12 cellular contexts compared by ENCODE assay signal in the genomic region with DNA sequence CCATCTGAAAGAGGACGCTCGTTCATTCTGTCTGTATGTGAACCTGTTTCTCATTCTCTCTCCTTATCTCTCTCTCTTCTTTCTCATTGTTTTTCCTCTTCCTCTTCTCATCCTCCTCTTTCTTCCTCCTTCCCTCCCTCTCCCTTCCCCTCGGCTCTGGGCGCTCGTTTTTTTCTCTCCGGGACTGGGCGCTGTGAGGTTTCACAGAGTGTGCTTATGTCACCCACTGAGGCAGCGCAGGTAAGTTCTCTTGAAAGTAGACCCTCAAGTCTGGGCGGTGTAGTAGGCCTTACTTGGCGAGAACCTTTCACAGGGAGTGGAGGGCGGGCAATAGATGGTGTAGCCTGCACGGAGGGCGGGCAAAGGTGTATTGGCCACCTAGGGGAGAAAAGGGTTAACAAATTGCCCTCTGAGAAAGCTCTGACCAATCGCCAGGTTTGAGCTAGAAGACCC. TPM values are rescaled to one million over a fixed set of nuclear protein-coding genes. Genes with fewer than 3 reads are reported as not detected.
A peak's percentile ranks its signal among the peaks of the same experiment; 100 is the strongest.
DNase-seq lines count a peak whose midpoint lies in the region; ATAC-seq, FAIRE-seq and TF ChIP-seq lines count a peak whose summit lies in the region.
"Had no signal": no experiment of that assay in that cellular context is flagged by ENCODE, and none has a peak within 500 bp of the region (broad histone marks: within the 10 kb centered on the region; RNA-seq: fewer than 3 reads in every experiment).

No MANE protein-coding gene starts in this region.

- no TSS peak for BruUV-seq in HepG2 (replicated peaks; lab: Mats Ljungman, UMichigan)

- peak overlapping the region; percentile 28; the same call in 1 of the 2 replicates for H3K4me2 ChIP-seq in HepG2 (ENCODE audit: low read depth, low read length)

- intact Hi-C loops in HepG2 (cut with micrococcal nuclease; ENCODE audit: unreplicated experiment) (no loop called here), right lobe of liver (cut with DNase I) (loop anchor here in 1 of 2 donors (10.0 kb wide), 1 partner anchor 71 kb away; a partner anchor contains a TSS)

- H3K4me3 ChIP-seq in HepG2 (replicated peaks in 1 of 3; ENCODE audit: insufficient read depth in 1 of 3, low read depth in 2 of 3, low read length in 3 of 3), result no peak overlapping the region
- H3K4me3 ChIP-seq in right lobe of liver, result no peak overlapping the region
- H3K4me3 ChIP-seq: stomach had no signal

- in situ Hi-C loops in HepG2 (cut with HindIII; ENCODE audit: extremely low pct_ligation_motif_present, low pct_unique_long_range_greater_than_20kb), result no loop called here

- H4K20me1 ChIP-seq in HepG2 (ENCODE audit: insufficient read depth, low read length), result no peaks in the 10 kb centered on the region

- H3K27me3 Mint-ChIP-seq in activated naive CD8-positive, alpha-beta T cell treated with anti-CD3 and anti-CD28 coated beads for 36 hours, result peaks cover 97% of the 10 kb centered on the region
- H3K27me3 Mint-ChIP-seq in memory B cell, result peaks cover 41% of the 10 kb centered on the region
- peaks cover 92% of the 10 kb centered on the region for H3K27me3 Mint-ChIP-seq in type B pancreatic cell

- ATAC-seq in HepG2, result no peak
- no peak for ATAC-seq in right lobe of liver
- ATAC-seq in memory B cell (ENCODE audit: low read depth), result no peak
- ATAC-seq in HG03565 (IDR thresholded peaks at IDR 0.05; ENCODE audit: unreplicated experiment), result no peak

- peaks cover 55% of the 10 kb centered on the region for H3K4me1 Mint-ChIP-seq in activated naive CD8-positive, alpha-beta T cell treated with anti-CD3 and anti-CD28 coated beads for 36 hours
- H3K4me1 Mint-ChIP-seq in memory B cell (peaks cover 22% of the 10 kb centered on the region), type B pancreatic cell (ENCODE audit: unreplicated experiment) (peaks cover 62% of the 10 kb centered on the region)

- H3K4me1 ChIP-seq in HepG2 (ENCODE audit: insufficient read depth, low read length) (peaks cover 55% of the 10 kb centered on the region), right lobe of liver (peaks cover 0 to 34% (median 0%) of the 10 kb centered on the region in 4 donors)

- H3K36me3 Mint-ChIP-seq in activated naive CD8-positive, alpha-beta T cell treated with anti-CD3 and anti-CD28 coated beads for 36 hours, result no peaks in the 10 kb centered on the region
- peaks cover 7% of the 10 kb centered on the region for H3K36me3 Mint-ChIP-seq in memory B cell
- H3K36me3 Mint-ChIP-seq in type B pancreatic cell, result no peaks in the 10 kb centered on the region
- H3K36me3 Mint-ChIP-seq: mesothelial cell of epicardium had no signal

- H3K27ac Mint-ChIP-seq in activated naive CD8-positive, alpha-beta T cell treated with anti-CD3 and anti-CD28 coated beads for 36 hours, result no peak overlapping the region
- H3K27ac Mint-ChIP-seq in memory B cell (peak overlapping the region; percentile 64), type B pancreatic cell (peak overlapping the region; percentile 83)
- H3K27ac Mint-ChIP-seq: mesothelial cell of epicardium had no signal

- no peaks in the 10 kb centered on the region for H3K9me3 ChIP-seq in HepG2 (ENCODE audit: low read length)
- no peaks in the 10 kb centered on the region for H3K9me3 ChIP-seq in right lobe of liver
- H3K9me3 ChIP-seq: BE2C, stomach had no signal

- no peak for FAIRE-seq in HepG2 (lab: Jason Lieb, UNC)

- H3K9ac ChIP-seq in HepG2 (ENCODE audit: insufficient read depth, low read depth, low read length), result no peak overlapping the region

- no peak for TF ChIP-seq CTCF in HepG2 (CRISPR knock-in tag; IDR thresholded peaks at IDR 0.05)
- TF ChIP-seq CTCF in right lobe of liver (IDR thresholded peaks at IDR 0.05), result no peak
- no peak for TF ChIP-seq CTCF in type B pancreatic cell (conservative IDR thresholded peaks at IDR 0.05)

- 56% methylated on average over 14 of the region's 14 CpGs for WGBS in HepG2 (ENCODE audit: low lambda C conversion rate)
- WGBS in right lobe of liver (ENCODE audit: insufficient coverage, low coverage, low lambda C conversion rate, missing lambda C conversion rate), result 5% methylated on average over 13 of the region's 14 CpGs

- no peak for TF ChIP-seq POLR2A in HepG2 (IDR thresholded peaks at IDR 0.05; ENCODE audit: insufficient read depth in 1 of 2, low read depth in 2 of 2, low read length in 2 of 2)
- TF ChIP-seq POLR2A in right lobe of liver (IDR thresholded peaks at IDR 0.05), result no peak

- DNase-seq in HepG2 (ENCODE audit: low spot score) (no peak), right lobe of liver (no peak), memory B cell (ENCODE audit: low spot score in 2 of 2) (no peak), type B pancreatic cell (ENCODE audit: extremely low spot score, unreplicated experiment) (no peak), pons (ENCODE audit: low spot score) (no peak), SHP77 treated with DMSO at 0.1 percent for 48 hours (lab: John Stamatoyannopoulos, UW) (no peak)
- DNase-seq in activated naive CD8-positive, alpha-beta T cell treated with anti-CD3 and anti-CD28 coated beads for 36 hours, result no peak
- DNase-seq: BE2C, stomach, T-helper 9 cell had no signal

- peaks cover 2% of the 10 kb centered on the region for H3K79me2 ChIP-seq in HepG2 (ENCODE audit: insufficient read depth, low read length)

- POLR2A ChIA-PET in HepG2 (lab: Yijun Ruan, JAX), result no interaction called here

- TF ChIP-seq EP300 in HepG2 (IDR thresholded peaks at IDR 0.05; ENCODE audit: low read depth in 2 of 2, low read length in 2 of 2), result no peak
- no peak for TF ChIP-seq EP300 in HepG2 (CRISPR knock-in tag; IDR thresholded peaks at IDR 0.05; ENCODE audit: borderline replicate concordance)

- H3K4me3 Mint-ChIP-seq in activated naive CD8-positive, alpha-beta T cell treated with anti-CD3 and anti-CD28 coated beads for 36 hours, result peak overlapping the region; percentile 37
- no peak overlapping the region for H3K4me3 Mint-ChIP-seq in memory B cell
- peak overlapping the region; percentile 88 for H3K4me3 Mint-ChIP-seq in type B pancreatic cell

- H3K36me3 ChIP-seq in HepG2 (replicated peaks in 1 of 2; ENCODE audit: control insufficient read depth in 1 of 2, insufficient read depth in 2 of 2, low read length in 2 of 2) (no peaks in the 10 kb centered on the region), right lobe of liver (no peaks in the 10 kb centered on the region)
- H3K36me3 ChIP-seq: BE2C, stomach had no signal

- TF ChIP-seq RAD21 in HepG2 (CRISPR knock-in tag; IDR thresholded peaks at IDR 0.05), result no peak

- H3K9me3 Mint-ChIP-seq in activated naive CD8-positive, alpha-beta T cell treated with anti-CD3 and anti-CD28 coated beads for 36 hours, result no peaks in the 10 kb centered on the region
- H3K9me3 Mint-ChIP-seq in memory B cell, result peaks cover 6% of the 10 kb centered on the region
- H3K9me3 Mint-ChIP-seq in type B pancreatic cell, result no peaks in the 10 kb centered on the region
- H3K9me3 Mint-ChIP-seq: mesothelial cell of epicardium had no signal

- H3K27me3 ChIP-seq in HepG2 (ENCODE audit: control insufficient read depth in 1 of 2, insufficient read depth in 2 of 2, low read length in 2 of 2) (peaks cover 1 to 32% of the 10 kb centered on the region in 2 experiments; a peak in 4 of 5 replicates), right lobe of liver (peaks cover 18 to 49% of the 10 kb centered on the region in 2 donors)

- no peak overlapping the region for H2AFZ ChIP-seq in HepG2 (ENCODE audit: low read length)

- H3K27ac ChIP-seq in HepG2 (ENCODE audit: extremely low read length, insufficient read depth, low read length) (no peak overlapping the region), right lobe of liver (no peak overlapping the region)
- H3K27ac ChIP-seq: stomach had no signal

- CTCF ChIA-PET in HepG2 (lab: Yijun Ruan, JAX; ENCODE audit: low intra/inter-chr PET ratio, low total read pairs), result no interaction called here

TF ChIP-seq in HepG2, 621 proteins besides CTCF, POLR2A, EP300 and RAD21 (continues in another document):
- TF ChIP-seq ZMAT3 (CRISPR knock-in tag; conservative IDR thresholded peaks at IDR 0.05) (no peak), TBX3 (IDR thresholded peaks at IDR 0.05; ENCODE audit: borderline replicate concordance) (no peak), ZNF652 (CRISPR knock-in tag; IDR thresholded peaks at IDR 0.05; ENCODE audit: borderline replicate concordance, low read depth) (peak; percentile 43; the same call in 1 of the 2 replicates)

RNA-seq across cellular contexts. Expression of a gene that starts 4.5 kb away (rescaled TPM):
- 6.5 and 6.8 TPM in 2 replicates for total RNA-seq in HepG2 (2016; rRNA removed; fragmentation: Illumina TruSeq; extraction: Trizol)
- total RNA-seq in HepG2 (2016; cell fraction: cytosol; rRNA removed; fragmentation: Illumina TruSeq; extraction: Trizol; ENCODE audit: low read depth), result 2.6 and 3.0 TPM in 2 replicates
- total RNA-seq in HepG2 (2016; cell fraction: insoluble cytoplasmic fraction; rRNA removed; fragmentation: Illumina TruSeq; extraction: Trizol), result 5.9 and 6.3 TPM in 2 replicates
- 6.9 and 7.5 TPM in 2 replicates for total RNA-seq in HepG2 (2016; cell fraction: membrane; rRNA removed; fragmentation: Illumina TruSeq; extraction: Trizol)
- total RNA-seq in HepG2 (2016; cell fraction: nucleus; rRNA removed; fragmentation: Illumina TruSeq; extraction: Trizol), result 4.9 and 6.0 TPM in 2 replicates
- 1.3 and 1.7 TPM in 2 replicates for polyA plus RNA-seq in HepG2 (2011; rRNA removed)
- polyA plus RNA-seq in HepG2 (2011; cell fraction: cytosol; rRNA removed), result 1.2 and 1.8 TPM in 2 replicates
- 2.7 and 3.5 TPM in 2 replicates for polyA plus RNA-seq in HepG2 (2011; cell fraction: nucleus; rRNA removed)
- polyA plus RNA-seq in HepG2 (2012), result 3.0 and 3.1 TPM in 2 replicates
- polyA plus RNA-seq in HepG2 (2016; cell fraction: cytosol; fragmentation: Illumina TruSeq; extraction: Trizol; ENCODE audit: low read depth), result 1.1 and 1.3 TPM in 2 replicates
- polyA plus RNA-seq in HepG2 (2016; cell fraction: insoluble cytoplasmic fraction; fragmentation: Illumina TruSeq; extraction: Trizol; ENCODE audit: low read depth), result 6.3 and 7.8 TPM in 2 replicates
- 2.3 and 2.7 TPM in 2 replicates for polyA plus RNA-seq in HepG2 (2016; cell fraction: membrane; fragmentation: Illumina TruSeq; extraction: Trizol; ENCODE audit: low read depth)
- polyA plus RNA-seq in HepG2 (2016; cell fraction: nucleus; fragmentation: Illumina TruSeq; extraction: Trizol; ENCODE audit: insufficient read depth, low read depth), result 6.4 and 7.6 TPM in 2 replicates
- 1.5 and 4.6 TPM in 2 replicates for polyA minus RNA-seq in HepG2 (2011; rRNA and poly(A)+ RNA removed; ENCODE audit: low replicate concordance)
- polyA minus RNA-seq in HepG2 (2011; cell fraction: cytosol; rRNA and poly(A)+ RNA removed), result 2.3 and 3.2 TPM in 2 replicates
- polyA minus RNA-seq in HepG2 (2011; cell fraction: nucleus; rRNA and poly(A)+ RNA removed), result 7.1 and 8.3 TPM in 2 replicates
- total RNA-seq in right lobe of liver, result not detected
- not detected for total RNA-seq in activated naive CD8-positive, alpha-beta T cell treated with anti-CD3 and anti-CD28 coated beads for 36 hours
- total RNA-seq in type B pancreatic cell (ENCODE audit: low replicate concordance), result 1.00 and 32.6 TPM in 2 replicates
